Comparison of ENCODE assay signal across 34 cellular contexts in the genomic region with DNA sequence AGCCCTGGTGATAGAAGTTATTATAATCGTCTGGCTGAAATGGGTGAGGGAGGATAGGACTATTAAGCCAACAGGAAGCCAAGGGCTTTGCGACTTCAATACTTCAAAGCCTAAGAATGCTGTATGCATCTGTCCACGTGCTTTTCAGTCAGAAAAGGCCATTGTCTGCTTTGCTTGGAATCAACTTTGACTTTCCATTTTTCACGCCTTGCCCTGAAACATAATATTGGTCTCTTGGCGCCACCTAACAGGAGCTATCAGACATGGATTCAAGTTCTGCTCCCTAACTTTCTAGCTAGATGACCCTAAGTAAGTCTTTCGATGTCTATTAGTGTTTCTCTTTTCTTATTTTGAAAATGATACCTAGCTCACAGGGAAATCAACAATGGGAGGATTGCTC.
"Had no signal": no experiment of that assay in that cellular context is flagged by ENCODE, and none has a peak within 500 bp of the region (broad histone marks: within the 10 kb centered on the region; RNA-seq: fewer than 3 reads in every experiment).

No MANE protein-coding gene starts in this region.

- H3K9me3 ChIP-seq: adrenal gland, body of pancreas, breast epithelium had no signal

- DNase-seq: activated CD4-positive, alpha-beta T cell treated with anti-CD3 and anti-CD28 coated beads for 36 hours; activated CD4-positive, alpha-beta T cell treated with anti-CD3 and anti-CD28 coated beads, Interleukin-2, amount 10 ng/mL, durations not matched to agents 7 days and 5 days; activated CD4-positive, alpha-beta T cell treated with anti-CD3 and anti-CD28 coated beads, Interleukin-2, amount 50 U/mL, for 48 hours; activated CD8-positive, alpha-beta T cell treated with anti-CD3 and anti-CD28 coated beads, Interleukin-2, amount 10 ng/mL, durations not matched to agents 7 days and 5 days; activated gamma-delta T cell treated with Interleukin-2 at 50 U/mL for 16 hours; activated naive CD4-positive, alpha-beta T cell treated with anti-CD3 and anti-CD28 coated beads for 36 hours; activated T-cell treated with anti-CD3 and anti-CD28 coated beads, Interleukin-2, amount 50 U/mL, for 24 hours; adrenal gland; body of pancreas; MM.1S; MV-4-11; NCI-H1092; NCI-H1436 treated with DMSO at 0.1 percent for 48 hours; NCI-H1694 treated with DMSO at 0.1 percent for 48 hours; NCI-H2029; NCI-H2107; NCI-H2171; NCI-H510A; NCI-H526; NCI-H748 treated with DMSO at 0.1 percent for 48 hours; NK-92 treated with Interleukin-12 subunit alpha and Interleukin-12 subunit beta, amount 100 ng/mL, for 24 hours; PC-9; SIG-M5; SW 1271; T-helper 1 cell; T-helper 2 cell; T-helper 9 cell had no signal

- H3K27me3 ChIP-seq: adrenal gland, body of pancreas, breast epithelium had no signal

- H3K27ac ChIP-seq: adrenal gland, body of pancreas, breast epithelium, PC-9, RWPE1 had no signal

- H3K4me1 ChIP-seq: adrenal gland, body of pancreas, breast epithelium had no signal

- H3K36me3 ChIP-seq: adrenal gland, breast epithelium had no signal

- FAIRE-seq: astrocyte, RCC 7860 had no signal

- H3K4me3 ChIP-seq: adrenal gland, body of pancreas, breast epithelium, PC-9 had no signal

- ATAC-seq: activated CD4-positive, alpha-beta T cell treated with anti-CD3 and anti-CD28 coated beads for 36 hours; activated CD4-positive, CD25-positive, alpha-beta regulatory T cell treated with anti-CD3 and anti-CD28 coated beads, Interleukin-2, amount 50 U/mL, for 24 hours; activated CD8-positive, alpha-beta T cell treated with anti-CD3 and anti-CD28 coated beads, Interleukin-2, amount 10 ng/mL, durations not matched to agents 7 days and 5 days; activated naive CD4-positive, alpha-beta T cell treated with anti-CD3 and anti-CD28 coated beads, Interleukin-2, amount 50 U/mL, for 72 hours; body of pancreas; Right ventricle myocardium inferior had no signal
